8 cellular contexts compared by ENCODE assay signal in the genomic region with DNA sequence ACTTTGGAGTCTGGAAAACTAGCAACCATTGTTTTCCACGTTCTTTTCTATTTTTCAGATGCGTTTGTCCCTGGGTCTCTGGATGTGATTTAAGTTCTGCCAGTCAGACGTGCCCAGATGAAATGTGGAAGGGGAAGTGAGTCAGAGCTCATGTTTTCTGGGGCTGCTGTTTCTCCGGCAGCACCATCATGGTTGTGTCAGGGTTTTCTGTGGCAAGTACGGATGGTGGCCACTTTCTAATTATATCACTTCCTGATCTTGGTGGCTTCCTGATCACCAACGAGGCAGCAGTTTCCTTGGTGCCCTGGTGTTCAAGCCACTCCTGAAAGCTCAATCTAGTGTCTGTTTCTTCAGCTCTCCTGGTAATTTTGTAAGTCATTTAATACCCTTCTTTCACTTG. TPM values are rescaled to one million over a fixed set of nuclear protein-coding genes. Genes with fewer than 3 reads are reported as not detected.
DNase-seq lines count a peak whose midpoint lies in the region; ATAC-seq and TF ChIP-seq lines count a peak whose summit lies in the region.

No MANE protein-coding gene starts in this region.

- DNase-seq in activated CD4-positive, alpha-beta T cell treated with anti-CD3 and anti-CD28 coated beads for 36 hours = peak; percentile 59
- no peak for DNase-seq in activated CD4-positive, alpha-beta T cell treated with anti-CD3 and anti-CD28 coated beads, Interleukin-2, amount 50 U/mL, for 1 hour
- no peak for DNase-seq in esophagus muscularis mucosa (ENCODE audit: extremely low spot score)
- DNase-seq in retinal pigment epithelial cell (ENCODE audit: low read depth) = peak; percentile 19
- no peak for DNase-seq in COLO829 (ENCODE audit: low spot score)
- no peak for DNase-seq in NCI-H748 treated with DMSO at 0.1 percent for 48 hours (lab: John Stamatoyannopoulos, UW)

- H3K4me1 Mint-ChIP-seq in activated CD4-positive, alpha-beta T cell treated with anti-CD3 and anti-CD28 coated beads for 36 hours = peaks cover 7% of the 10 kb centered on the region

- ATAC-seq in activated CD4-positive, alpha-beta T cell treated with anti-CD3 and anti-CD28 coated beads for 36 hours = peak; percentile 74
- peak; percentile 71 for ATAC-seq in HG02759 (IDR thresholded peaks at IDR 0.05; ENCODE audit: unreplicated experiment)

- TF ChIP-seq EP300 in esophagus muscularis mucosa (IDR thresholded peaks at IDR 0.05) = no peak

- H3K27ac Mint-ChIP-seq in activated CD4-positive, alpha-beta T cell treated with anti-CD3 and anti-CD28 coated beads for 36 hours = no peak overlapping the region

- H3K4me3 Mint-ChIP-seq in activated CD4-positive, alpha-beta T cell treated with anti-CD3 and anti-CD28 coated beads for 36 hours = no peak overlapping the region

- H3K79me2 ChIP-seq in OCI-LY3 (ENCODE audit: low read length) = no peaks in the 10 kb centered on the region

- H3K36me3 ChIP-seq in OCI-LY3 (replicated peaks; ENCODE audit: low read depth, low read length) (no peaks in the 10 kb centered on the region), esophagus muscularis mucosa (no peaks in the 10 kb centered on the region)

- H3K9me3 ChIP-seq in OCI-LY3 (ENCODE audit: insufficient read depth, low read length) (no peaks in the 10 kb centered on the region), esophagus muscularis mucosa (no peaks in the 10 kb centered on the region)

- H2AFZ ChIP-seq in OCI-LY3 (ENCODE audit: low read depth, low read length) = peak overlapping the region; percentile 91

- H3K4me1 ChIP-seq in OCI-LY3 (ENCODE audit: low read length) (peaks cover 18% of the 10 kb centered on the region), esophagus muscularis mucosa (peaks cover 0 to 3% (median 2%) of the 10 kb centered on the region in 4 donors)

- peaks cover 4% of the 10 kb centered on the region for H3K27me3 Mint-ChIP-seq in activated CD4-positive, alpha-beta T cell treated with anti-CD3 and anti-CD28 coated beads for 36 hours

- H3K4me2 ChIP-seq in OCI-LY3 (ENCODE audit: low read length) = peak overlapping the region; percentile 57

- TF ChIP-seq CTCF in OCI-LY3 (IDR thresholded peaks at IDR 0.05; ENCODE audit: low read depth, low read length) = no peak
- no peak for TF ChIP-seq CTCF in esophagus muscularis mucosa (IDR thresholded peaks at IDR 0.05)
- TF ChIP-seq CTCF in retinal pigment epithelial cell (conservative IDR thresholded peaks at IDR 0.05; ENCODE audit: low read depth, low read length) = no peak

- intact Hi-C loops in activated CD4-positive, alpha-beta T cell treated with anti-CD3 and anti-CD28 coated beads for 36 hours (cut with DNase I, micrococcal nuclease) = no loop called here
- intact Hi-C loops in esophagus muscularis mucosa (cut with DNase I) = no loop called here

- H3K9me3 Mint-ChIP-seq in activated CD4-positive, alpha-beta T cell treated with anti-CD3 and anti-CD28 coated beads for 36 hours (ENCODE audit: low read depth) = no peaks in the 10 kb centered on the region

- TF ChIP-seq POLR2A in esophagus muscularis mucosa (IDR thresholded peaks at IDR 0.05; ENCODE audit: low read depth) = no peak

- H4K20me1 ChIP-seq in OCI-LY3 (ENCODE audit: insufficient read depth, low read length) = no peaks in the 10 kb centered on the region

- no peaks in the 10 kb centered on the region for H3K36me3 Mint-ChIP-seq in activated CD4-positive, alpha-beta T cell treated with anti-CD3 and anti-CD28 coated beads for 36 hours (ENCODE audit: low read depth)

- H3K27ac ChIP-seq in OCI-LY3 (ENCODE audit: low read length) = peak overlapping the region; percentile 44; the same call in 1 of the 2 replicates
- peak overlapping the region; percentile 38 to 62 (median 50) for H3K27ac ChIP-seq in esophagus muscularis mucosa (replicated peaks in 1 of 4)

- 67% methylated on average over 6 of the region's 6 CpGs for WGBS in esophagus muscularis mucosa

- H3K9ac ChIP-seq in OCI-LY3 (ENCODE audit: low read length) = peak overlapping the region; percentile 45; the same call in 1 of the 2 replicates

- CTCF ChIA-PET in activated CD4-positive, alpha-beta T cell treated with anti-CD3 and anti-CD28 coated beads for 36 hours (lab: Charles Lee) = interaction anchor here (0.6 to 1.0 kb wide), 2 partner anchors 9 to 1000 kb away, joined by 3 read pairs; no protein-coding TSS in a partner anchor

- peak overlapping the region; percentile 58 for H3K4me3 ChIP-seq in OCI-LY3 (ENCODE audit: low read length)
- H3K4me3 ChIP-seq in esophagus muscularis mucosa = no peak overlapping the region
- H3K4me3 ChIP-seq in retinal pigment epithelial cell (ENCODE audit: low read length) = no peak overlapping the region

- H3K27me3 ChIP-seq in OCI-LY3 (ENCODE audit: low read depth, low read length) (no peaks in the 10 kb centered on the region), esophagus muscularis mucosa (peaks cover 0 to 20% (median 0%) of the 10 kb centered on the region in 4 donors)

- POLR2A ChIA-PET in activated CD4-positive, alpha-beta T cell treated with anti-CD3 and anti-CD28 coated beads for 36 hours (lab: Charles Lee) = no interaction called here

RNA-seq across cellular contexts. Expression of a gene that starts 31.4 kb away (rescaled TPM):
- total RNA-seq in activated CD4-positive, alpha-beta T cell treated with anti-CD3 and anti-CD28 coated beads for 36 hours = under 1 TPM; 0.64 to 0.88 TPM
- total RNA-seq in esophagus muscularis mucosa = under 1 TPM in 1 of 4 donors, not detected in 3; 0.50 TPM

Comparison
In these comparisons a context has a peak if more than half of its experiments do, and no peak if none do; other contexts are left out.
1. DNase-seq: peak in activated CD4-positive, alpha-beta T cell treated with anti-CD3 and anti-CD28 coated beads for 36 hours (single experiment) and retinal pigment epithelial cell (single experiment); none in activated CD4-positive, alpha-beta T cell treated with anti-CD3 and anti-CD28 coated beads, Interleukin-2, amount 50 U/mL, for 1 hour (single experiment), esophagus muscularis mucosa (single experiment), COLO829 (single experiment) and NCI-H748 treated with DMSO at 0.1 percent for 48 hours (single experiment).